Comparison of ENCODE assay signal across 11 cellular contexts in the genomic region with DNA sequence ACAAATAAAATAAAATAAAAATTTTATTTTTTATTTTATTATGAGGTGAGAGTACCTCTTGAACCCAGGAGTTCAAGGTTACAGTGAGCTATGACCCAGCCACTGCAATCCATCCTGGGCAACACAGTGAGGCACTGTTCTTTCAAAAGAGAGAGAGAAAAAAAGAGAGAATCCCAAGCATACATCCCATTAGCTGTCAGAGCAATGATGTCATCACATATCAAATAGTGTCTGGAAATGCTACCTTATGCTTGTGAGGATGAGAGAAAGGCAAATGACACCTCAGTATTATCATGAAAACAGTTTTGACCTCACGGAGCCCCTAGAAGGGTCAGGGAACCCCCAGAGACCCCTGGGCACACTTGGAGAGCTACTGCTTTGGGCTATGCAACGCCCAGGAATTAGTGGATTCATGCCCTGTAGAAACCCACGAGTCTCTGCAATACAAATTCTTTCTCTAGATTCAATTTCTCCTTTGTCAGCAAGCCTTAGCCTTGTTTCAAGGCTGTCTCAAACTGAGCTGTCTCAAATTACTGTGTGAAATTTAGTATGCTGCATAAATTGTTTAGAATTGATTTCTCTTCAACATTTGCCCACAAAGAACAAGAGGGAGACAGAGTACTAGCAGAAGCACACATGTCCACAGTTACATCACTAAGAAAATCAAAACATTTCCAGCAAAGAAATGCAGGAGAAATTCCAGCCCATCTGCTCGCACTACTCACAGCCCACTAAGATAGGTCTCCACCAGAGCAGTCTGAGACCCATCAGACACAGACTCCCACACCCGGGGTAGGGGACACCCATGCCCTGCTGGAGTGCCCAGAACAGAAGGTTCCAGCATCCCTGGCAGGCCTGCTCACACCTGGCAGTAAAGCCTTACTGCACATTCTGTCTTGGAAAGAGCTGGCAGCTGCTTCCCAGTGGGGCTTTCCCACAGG. TPM values are rescaled to one million over a fixed set of nuclear protein-coding genes. Genes with fewer than 3 reads are reported as not detected.
DNase-seq lines count a peak whose midpoint lies in the region; ATAC-seq and TF ChIP-seq lines count a peak whose summit lies in the region.
"Had no signal": no experiment of that assay in that cellular context is flagged by ENCODE, and none has a peak within 500 bp of the region (broad histone marks: within the 10 kb centered on the region; RNA-seq: fewer than 3 reads in every experiment).

No MANE protein-coding gene starts in this region.

- H3K27me3 Mint-ChIP-seq in CD14-positive monocyte (ENCODE audit: low read depth in 3 of 3) (peaks cover 0 to 2% (median 0%) of the 10 kb centered on the region in 3 donors), T-helper 17 cell (no peaks in the 10 kb centered on the region)
- H3K27me3 Mint-ChIP-seq in activated CD4-positive, alpha-beta memory T cell treated with anti-CD3 and anti-CD28 coated beads, Interleukin-2, amount 10 ng/mL, durations not matched to agents 7 days and 5 days: no peaks in the 10 kb centered on the region
- H3K27me3 Mint-ChIP-seq: activated T-cell treated with anti-CD3 and anti-CD28 coated beads, Interleukin-2, amount 50 U/mL, for 24 hours had no signal

- TF ChIP-seq CTCF in CD14-positive monocyte (IDR thresholded peaks at IDR 0.05): no peak

- ATAC-seq in T-helper 17 cell: no peak

- H3K9me3 Mint-ChIP-seq in CD14-positive monocyte: no peaks in the 10 kb centered on the region
- no peaks in the 10 kb centered on the region for H3K9me3 Mint-ChIP-seq in activated CD4-positive, alpha-beta memory T cell treated with anti-CD3 and anti-CD28 coated beads, Interleukin-2, amount 10 ng/mL, durations not matched to agents 7 days and 5 days
- H3K9me3 Mint-ChIP-seq: activated T-cell treated with anti-CD3 and anti-CD28 coated beads, Interleukin-2, amount 50 U/mL, for 24 hours had no signal

- DNase-seq in CD14-positive monocyte (ENCODE audit: low spot score) (no peak), T-helper 17 cell (no peak), left kidney (ENCODE audit: low read depth, low spot score) (peak; percentile 32), NCI-H2227 treated with DMSO at 0.1 percent for 48 hours (lab: John Stamatoyannopoulos, UW) (no peak), NCI-H2029 treated with DMSO at 0.1 percent for 48 hours (lab: John Stamatoyannopoulos, UW) (no peak)
- DNase-seq in activated CD4-positive, alpha-beta memory T cell treated with anti-CD3 and anti-CD28 coated beads, Interleukin-2, amount 10 ng/mL, durations not matched to agents 7 days and 5 days: no peak
- DNase-seq: activated T-cell treated with anti-CD3 and anti-CD28 coated beads, Interleukin-2, amount 50 U/mL, for 24 hours; NCI-H446 had no signal

- H3K4me1 Mint-ChIP-seq in CD14-positive monocyte: peaks cover 53% of the 10 kb centered on the region
- H3K4me1 Mint-ChIP-seq in T-helper 17 cell: peaks cover 35% of the 10 kb centered on the region
- peaks cover 23% of the 10 kb centered on the region for H3K4me1 Mint-ChIP-seq in activated CD4-positive, alpha-beta memory T cell treated with anti-CD3 and anti-CD28 coated beads, Interleukin-2, amount 10 ng/mL, durations not matched to agents 7 days and 5 days

- H3K9me3 ChIP-seq in T-helper 17 cell (ENCODE audit: control insufficient read depth, low read length, poor library complexity, severe bottlenecking): no peaks in the 10 kb centered on the region

- H3K4me3 Mint-ChIP-seq in CD14-positive monocyte (no peak overlapping the region), T-helper 17 cell (no peak overlapping the region)
- H3K4me3 Mint-ChIP-seq in activated CD4-positive, alpha-beta memory T cell treated with anti-CD3 and anti-CD28 coated beads, Interleukin-2, amount 10 ng/mL, durations not matched to agents 7 days and 5 days: no peak overlapping the region
- H3K4me3 Mint-ChIP-seq: activated T-cell treated with anti-CD3 and anti-CD28 coated beads, Interleukin-2, amount 50 U/mL, for 24 hours had no signal

- peak overlapping the region in 6 of 7 donors; percentile 1 to 94 (median 40) for H3K27ac Mint-ChIP-seq in CD14-positive monocyte
- H3K27ac Mint-ChIP-seq in T-helper 17 cell: peak overlapping the region; percentile 51
- no peak overlapping the region for H3K27ac Mint-ChIP-seq in activated CD4-positive, alpha-beta memory T cell treated with anti-CD3 and anti-CD28 coated beads, Interleukin-2, amount 10 ng/mL, durations not matched to agents 7 days and 5 days
- H3K27ac Mint-ChIP-seq: activated T-cell treated with anti-CD3 and anti-CD28 coated beads, Interleukin-2, amount 50 U/mL, for 24 hours had no signal

- CTCF ChIA-PET in activated CD4-positive, alpha-beta memory T cell treated with anti-CD3 and anti-CD28 coated beads, Interleukin-2, amount 10 ng/mL, durations not matched to agents 7 days and 5 days (lab: Charles Lee): interaction anchor here (0.7 kb wide), 1 partner anchor 44 kb away, joined by 3 read pairs; no protein-coding TSS in a partner anchor

- intact Hi-C loops in CD14-positive monocyte (cut with micrococcal nuclease): no loop called here

- H3K36me3 Mint-ChIP-seq in CD14-positive monocyte (peaks cover 20 to 47% of the 10 kb centered on the region in 2 donors), T-helper 17 cell (ENCODE audit: low read depth) (no peaks in the 10 kb centered on the region)
- peaks cover 5% of the 10 kb centered on the region for H3K36me3 Mint-ChIP-seq in activated CD4-positive, alpha-beta memory T cell treated with anti-CD3 and anti-CD28 coated beads, Interleukin-2, amount 10 ng/mL, durations not matched to agents 7 days and 5 days (ENCODE audit: low read depth)

- POLR2A ChIA-PET in activated CD4-positive, alpha-beta memory T cell treated with anti-CD3 and anti-CD28 coated beads, Interleukin-2, amount 10 ng/mL, durations not matched to agents 7 days and 5 days (lab: Charles Lee): no interaction called here

RNA-seq across cellular contexts. Expression of gene DGCR2, which starts 18.1 kb away (rescaled TPM):
- 10 to 100 TPM; 28.9 to 37.0 TPM for polyA plus RNA-seq in CD14-positive monocyte
- total RNA-seq in T-helper 17 cell: 10 to 100 TPM; 37.7 TPM
- total RNA-seq in activated CD4-positive, alpha-beta memory T cell treated with anti-CD3 and anti-CD28 coated beads, Interleukin-2, amount 10 ng/mL, durations not matched to agents 7 days and 5 days: 10 to 100 TPM; 29.7 to 30.8 TPM

RNA-seq across cellular contexts. Expression of gene TSSK2, which starts 27.0 kb away (rescaled TPM):
- polyA plus RNA-seq in CD14-positive monocyte: not detected
- under 1 TPM; 0.20 to 0.29 TPM for total RNA-seq in T-helper 17 cell
- total RNA-seq in activated CD4-positive, alpha-beta memory T cell treated with anti-CD3 and anti-CD28 coated beads, Interleukin-2, amount 10 ng/mL, durations not matched to agents 7 days and 5 days: not detected
- total RNA-seq: lung microvascular endothelial cell; T-helper 2 cell treated with Interferon-gamma antibody and Interleukin-4, amounts not matched to agents 100 ng/mL and 5 ng/mL, for 36 hours; urinary bladder had no signal

RNA-seq across cellular contexts. Expression of gene ESS2, which starts 40.3 kb away (rescaled TPM):
- polyA plus RNA-seq in CD14-positive monocyte: 1 to 10 TPM; 4.0 to 5.5 TPM
- total RNA-seq in T-helper 17 cell: 10 to 100 TPM; 34.7 to 46.5 TPM
- 10 to 100 TPM; 16.3 to 18.3 TPM for total RNA-seq in activated CD4-positive, alpha-beta memory T cell treated with anti-CD3 and anti-CD28 coated beads, Interleukin-2, amount 10 ng/mL, durations not matched to agents 7 days and 5 days

RNA-seq across cellular contexts. Expression of gene GSC2, which starts 45.9 kb away (rescaled TPM):
- polyA plus RNA-seq in CD14-positive monocyte: not detected
- total RNA-seq in T-helper 17 cell: not detected
- not detected for total RNA-seq in activated CD4-positive, alpha-beta memory T cell treated with anti-CD3 and anti-CD28 coated beads, Interleukin-2, amount 10 ng/mL, durations not matched to agents 7 days and 5 days
- total RNA-seq: lung microvascular endothelial cell; T-helper 2 cell treated with Interferon-gamma antibody and Interleukin-4, amounts not matched to agents 100 ng/mL and 5 ng/mL, for 36 hours; urinary bladder had no signal
- polyA plus RNA-seq: urinary bladder had no signal
